Comparison of ENCODE assay signal across 10 cellular contexts in genomic region chr6:49556429-49556837, GRCh38. TPM values are rescaled to one million over a fixed set of nuclear protein-coding genes. Genes with fewer than 3 reads are reported as not detected.
DNase-seq lines count a peak whose midpoint lies in the region; FAIRE-seq and TF ChIP-seq lines count a peak whose summit lies in the region.
"Had no signal": no experiment of that assay in that cellular context is flagged by ENCODE, and none has a peak within 500 bp of the region (broad histone marks: within the 10 kb centered on the region; RNA-seq: fewer than 3 reads in every experiment).

No MANE protein-coding gene starts in this region.

- peaks cover 5% of the 10 kb centered on the region for H3K4me1 Mint-ChIP-seq in osteocyte (ENCODE audit: unreplicated experiment)

- H3K4me1 ChIP-seq in endothelial cell of umbilical vein (ENCODE audit: control insufficient read depth, extremely low read depth, insufficient read depth, low read length) (peaks cover 28% of the 10 kb centered on the region), transverse colon (peaks cover 0 to 28% (median 12%) of the 10 kb centered on the region in 4 donors), tibial artery (peaks cover 0 to 6% (median 2%) of the 10 kb centered on the region in 4 donors), left ventricle myocardium inferior (peaks cover 8% of the 10 kb centered on the region)

- H3K79me2 ChIP-seq in endothelial cell of umbilical vein (ENCODE audit: control insufficient read depth, insufficient read depth, low read length) = peaks cover 16% of the 10 kb centered on the region

- no peak for TF ChIP-seq CTCF in endothelial cell of umbilical vein (IDR thresholded peaks at IDR 0.05; ENCODE audit: extremely low read depth in 1 of 2, insufficient read depth in 1 of 2, low read depth in 1 of 2, low read length in 2 of 2)
- no peak for TF ChIP-seq CTCF in transverse colon (IDR thresholded peaks at IDR 0.05)
- no peak for TF ChIP-seq CTCF in osteocyte (IDR thresholded peaks at IDR 0.05)
- TF ChIP-seq CTCF in tibial artery (IDR thresholded peaks at IDR 0.05) = no peak
- TF ChIP-seq CTCF in left ventricle myocardium inferior (IDR thresholded peaks at IDR 0.05; ENCODE audit: borderline replicate concordance) = no peak

- no peak overlapping the region for H3K4me3 Mint-ChIP-seq in osteocyte (ENCODE audit: unreplicated experiment)
- H3K4me3 Mint-ChIP-seq: CD4-positive, CD25-positive, alpha-beta regulatory T cell had no signal

- H3K9me3 ChIP-seq in endothelial cell of umbilical vein (replicated peaks; ENCODE audit: control insufficient read depth, insufficient read depth, low read length) (no peaks in the 10 kb centered on the region), transverse colon (no peaks in the 10 kb centered on the region), tibial artery (no peaks in the 10 kb centered on the region), left ventricle myocardium inferior (replicated peaks) (no peaks in the 10 kb centered on the region)
- H3K9me3 ChIP-seq: heart left ventricle had no signal

- no peaks in the 10 kb centered on the region for H3K9me3 Mint-ChIP-seq in osteocyte (ENCODE audit: unreplicated experiment)

- H3K27ac ChIP-seq in endothelial cell of umbilical vein (ENCODE audit: insufficient read depth, low read depth, low read length) (peak overlapping the region; percentile 76), transverse colon (peak overlapping the region; percentile 71 to 82 (median 77)), tibial artery (no peak overlapping the region), left ventricle myocardium inferior (replicated peaks) (no peak overlapping the region)
- H3K27ac ChIP-seq: heart left ventricle had no signal

- intact Hi-C loops in endothelial cell of umbilical vein (cut with micrococcal nuclease) = loop anchor here (1.0 kb wide), 1 partner anchor 10 kb away; no protein-coding TSS in a partner anchor
- intact Hi-C loops in transverse colon (cut with DNase I; ENCODE audit: low total_unique reads) = no loop called here
- intact Hi-C loops in tibial artery (cut with DNase I; ENCODE audit: low total_unique reads) = no loop called here
- intact Hi-C loops in left ventricle myocardium inferior (cut with micrococcal nuclease) = no loop called here

- H3K27me3 Mint-ChIP-seq in osteocyte (ENCODE audit: unreplicated experiment) = peaks cover 22% of the 10 kb centered on the region

- BruUV-seq in endothelial cell of umbilical vein (replicated peaks; lab: Mats Ljungman, UMichigan) = no TSS peak

- no peaks in the 10 kb centered on the region for H3K9me1 ChIP-seq in endothelial cell of umbilical vein (replicated peaks; ENCODE audit: control insufficient read depth, extremely low read depth, insufficient read depth, low read length)

- H3K4me3 ChIP-seq in endothelial cell of umbilical vein (replicated peaks in 1 of 3; ENCODE audit: insufficient read depth in 1 of 3, low read depth in 1 of 3, low read length in 3 of 3) (no peak overlapping the region), transverse colon (no peak overlapping the region), tibial artery (no peak overlapping the region), left ventricle myocardium inferior (no peak overlapping the region)
- H3K4me3 ChIP-seq: heart left ventricle had no signal

- FAIRE-seq in endothelial cell of umbilical vein (lab: Jason Lieb, UNC) = peak; percentile 80

- peak overlapping the region; percentile 46 for H3K9ac ChIP-seq in endothelial cell of umbilical vein (replicated peaks; ENCODE audit: extremely low read depth, insufficient read depth, low read length)

- peak; percentile 24 for DNase-seq in activated CD4-positive, alpha-beta T cell treated with anti-CD3 and anti-CD28 coated beads for 48 hours
- DNase-seq in activated CD4-positive, alpha-beta T cell treated with anti-CD3 and anti-CD28 coated beads for 1 hour = no peak
- peak; percentile 84 for DNase-seq in NCI-H460 (ENCODE audit: extremely low read depth, low read depth)
- DNase-seq in endothelial cell of umbilical vein (ENCODE audit: low read depth, low spot score) = peak; percentile 95
- DNase-seq in transverse colon = peak; percentile 63
- DNase-seq in osteocyte (ENCODE audit: extremely low spot score, unreplicated experiment) = no peak
- DNase-seq in tibial artery = no peak
- no peak for DNase-seq in left ventricle myocardium inferior
- DNase-seq: heart left ventricle had no signal

- peak overlapping the region; percentile 36 for H2AFZ ChIP-seq in endothelial cell of umbilical vein (ENCODE audit: low read depth, low read length)

- dilution Hi-C loops in endothelial cell of umbilical vein (cut with MboI; ENCODE audit: extremely low pct_ligation_motif_present, low sequenced_read_pairs) = no loop called here

- in situ Hi-C loops in transverse colon (cut with MboI; ENCODE audit: low pct_ligation_motif_present in 1 of 4, low pct_unique_long_range_greater_than_20kb in 1 of 4, low sequenced_read_pairs in 3 of 4) = no loop called here

- CTCF ChIA-PET in endothelial cell of umbilical vein (lab: Charles Lee) = no interaction called here

- TF ChIP-seq EP300 in transverse colon (IDR thresholded peaks at IDR 0.05; ENCODE audit: low read depth) = no peak

- no peaks in the 10 kb centered on the region for H3K36me3 Mint-ChIP-seq in osteocyte (ENCODE audit: unreplicated experiment)
- H3K36me3 Mint-ChIP-seq: CD4-positive, CD25-positive, alpha-beta regulatory T cell had no signal

- H3K27ac Mint-ChIP-seq in osteocyte (ENCODE audit: unreplicated experiment) = no peak overlapping the region
- H3K27ac Mint-ChIP-seq: CD4-positive, CD25-positive, alpha-beta regulatory T cell had no signal

- H3K27me3 ChIP-seq in endothelial cell of umbilical vein (ENCODE audit: control insufficient read depth in 2 of 2, insufficient read depth in 2 of 2, low read length in 2 of 2) (no peaks in the 10 kb centered on the region), transverse colon (peaks cover 3% of the 10 kb centered on the region), tibial artery (peaks cover 0 to 8% of the 10 kb centered on the region in 2 donors), left ventricle myocardium inferior (ENCODE audit: low read depth) (peaks cover 19% of the 10 kb centered on the region)

- TF ChIP-seq POLR2A in endothelial cell of umbilical vein (IDR thresholded peaks at IDR 0.05; ENCODE audit: low read depth, low read length) (no peak), transverse colon (IDR thresholded peaks at IDR 0.05) (no peak)

- H3K36me3 ChIP-seq in endothelial cell of umbilical vein (ENCODE audit: control insufficient read depth in 2 of 2, extremely low read depth in 1 of 2, insufficient read depth in 2 of 2, low read length in 2 of 2) = no peaks in the 10 kb centered on the region
- no peaks in the 10 kb centered on the region for H3K36me3 ChIP-seq in transverse colon
- no peaks in the 10 kb centered on the region for H3K36me3 ChIP-seq in tibial artery
- H3K36me3 ChIP-seq in left ventricle myocardium inferior = no peaks in the 10 kb centered on the region
- H3K36me3 ChIP-seq: heart left ventricle had no signal

- H4K20me1 ChIP-seq in endothelial cell of umbilical vein (replicated peaks; ENCODE audit: control insufficient read depth, extremely low read depth, insufficient read depth, low read length) = no peaks in the 10 kb centered on the region

- POLR2A ChIA-PET in endothelial cell of umbilical vein (lab: Charles Lee) = no interaction called here

- peak overlapping the region; percentile 73 for H3K4me2 ChIP-seq in endothelial cell of umbilical vein (ENCODE audit: insufficient read depth, low read length)

TF ChIP-seq in endothelial cell of umbilical vein, 7 proteins besides CTCF, POLR2A, EP300 and RAD21 (continues in another document):
- TF ChIP-seq MAX (IDR thresholded peaks at IDR 0.05; ENCODE audit: insufficient read depth, insufficient read length) (no peak), EZH2 (IDR thresholded peaks at IDR 0.05; ENCODE audit: borderline replicate concordance, low read depth, low read length, severe bottlenecking) (no peak), POLR2AphosphoS5 (IDR thresholded peaks at IDR 0.05; ENCODE audit: insufficient read depth, low read depth, low read length) (peak; percentile 57), GATA2 (IDR thresholded peaks at IDR 0.05; ENCODE audit: insufficient read depth, insufficient read length, low read depth, low read length) (no peak), JUN (IDR thresholded peaks at IDR 0.05; ENCODE audit: borderline replicate concordance, insufficient read depth, insufficient read length, low read depth) (peak; percentile 80), FOS (IDR thresholded peaks at IDR 0.05; ENCODE audit: borderline replicate concordance, insufficient read depth, low read length) (peak; percentile 96)

RNA-seq across cellular contexts. Expression of gene C6orf141, which starts 6.0 kb away (rescaled TPM):
- total RNA-seq in NCI-H460 (2014; rRNA removed; shearing (Covaris generic)) = 0.47 TPM in 1 of 2 replicates, not detected in the other
- 3.7 and 15.2 TPM in 2 replicates for polyA plus RNA-seq in NCI-H460 (2014; cell fraction: nucleus; rRNA removed)
- total RNA-seq in endothelial cell of umbilical vein (13.7 and 15.5 TPM in 2 replicates), transverse colon (10 to 100 TPM in 3 of 4 donors, 1 to 10 TPM in 1; 10.0 to 21.7 (median 17.5) TPM), osteocyte (not detected in 2 replicates), left ventricle myocardium inferior (0.41 TPM)
- polyA plus RNA-seq in endothelial cell of umbilical vein = 4.1 and 5.7 TPM in 2 replicates
- polyA plus RNA-seq in endothelial cell of umbilical vein (2011; cell fraction: cytosol; rRNA removed) = 2.6 and 4.9 TPM in 2 replicates
- polyA plus RNA-seq in endothelial cell of umbilical vein (2011; cell fraction: nucleus; rRNA removed) = 30.8 and 40.7 TPM in 2 replicates
- 13.3 and 14.2 TPM in 2 replicates for polyA plus RNA-seq in endothelial cell of umbilical vein (2012)
- polyA minus RNA-seq in endothelial cell of umbilical vein = 1.9 and 4.3 TPM in 2 replicates
- polyA minus RNA-seq in endothelial cell of umbilical vein (2011; cell fraction: cytosol; rRNA and poly(A)+ RNA removed) = not detected
- polyA minus RNA-seq in endothelial cell of umbilical vein (2011; cell fraction: nucleus; rRNA and poly(A)+ RNA removed) = 8.2 and 8.5 TPM in 2 replicates
- total RNA-seq: CD4-positive, CD25-positive, alpha-beta regulatory T cell had no signal
- polyA plus RNA-seq: CD4-positive, CD25-positive, alpha-beta regulatory T cell had no signal

RNA-seq across cellular contexts. Expression of gene GLYATL3, which starts 56.7 kb away (rescaled TPM):
- total RNA-seq in NCI-H460 (2014; rRNA removed; shearing (Covaris generic)) = not detected in 2 replicates
- polyA plus RNA-seq in NCI-H460 (2014; cell fraction: nucleus; rRNA removed) = not detected in 2 replicates
- total RNA-seq in endothelial cell of umbilical vein (not detected in 2 replicates), transverse colon (not detected), osteocyte (not detected in 2 replicates), left ventricle myocardium inferior (not detected)
- not detected in 2 replicates for polyA plus RNA-seq in endothelial cell of umbilical vein
- not detected in 2 replicates for polyA plus RNA-seq in endothelial cell of umbilical vein (2011; cell fraction: cytosol; rRNA removed)
- polyA plus RNA-seq in endothelial cell of umbilical vein (2011; cell fraction: nucleus; rRNA removed) = not detected in 2 replicates
- polyA plus RNA-seq in endothelial cell of umbilical vein (2012) = not detected in 2 replicates
- not detected in 2 replicates for polyA minus RNA-seq in endothelial cell of umbilical vein
- not detected for polyA minus RNA-seq in endothelial cell of umbilical vein (2011; cell fraction: cytosol; rRNA and poly(A)+ RNA removed)
- polyA minus RNA-seq in endothelial cell of umbilical vein (2011; cell fraction: nucleus; rRNA and poly(A)+ RNA removed) = not detected in 2 replicates
- total RNA-seq: CD4-positive, CD25-positive, alpha-beta regulatory T cell; heart left ventricle had no signal
- polyA plus RNA-seq: CD4-positive, CD25-positive, alpha-beta regulatory T cell; heart left ventricle had no signal

Comparison
In these comparisons a context has a peak if more than half of its experiments do, and no peak if none do; other contexts are left out.
1. DNase-seq: peak in activated CD4-positive, alpha-beta T cell treated with anti-CD3 and anti-CD28 coated beads for 48 hours (single experiment), NCI-H460 (single experiment), endothelial cell of umbilical vein (single experiment) and transverse colon (single experiment); none in activated CD4-positive, alpha-beta T cell treated with anti-CD3 and anti-CD28 coated beads for 1 hour (single experiment), osteocyte (single experiment), tibial artery (0 of 2) and left ventricle myocardium inferior (single experiment).
2. H3K27ac ChIP-seq: peak in endothelial cell of umbilical vein (single experiment) and transverse colon (4 of 4); none in tibial artery (0 of 2) and left ventricle myocardium inferior (single experiment).